In genomic region chr5:95317687-95318086, GRCh38 we compare ENCODE assay signal across 25 cellular contexts. TPM values are rescaled to one million over a fixed set of nuclear protein-coding genes. Genes with fewer than 3 reads are reported as not detected.
"Had no signal": no experiment of that assay in that cellular context is flagged by ENCODE, and none has a peak within 500 bp of the region (broad histone marks: within the 10 kb centered on the region; RNA-seq: fewer than 3 reads in every experiment).

No MANE protein-coding gene starts in this region.

- H3K9me3 Mint-ChIP-seq: endodermal cell, neural progenitor cell had no signal

- ATAC-seq: foreskin keratinocyte; naive thymus-derived CD4-positive, alpha-beta T cell; sciatic nerve; stimulated activated effector memory CD8-positive, alpha-beta T cell treated with anti-CD3 and anti-CD28 coated beads, Interleukin-12 subunit alpha, Interleukin-12 subunit beta, amount 100 ng/mL, for 72 hours had no signal

- H3K9me3 ChIP-seq: thoracic aorta, upper lobe of left lung had no signal

- H3K36me3 ChIP-seq: cardiac muscle cell, neural progenitor cell, thoracic aorta, upper lobe of left lung had no signal

- H3K4me1 ChIP-seq: foreskin keratinocyte, neural progenitor cell, upper lobe of left lung had no signal

- FAIRE-seq: colon, TTC549 had no signal

- H3K27me3 ChIP-seq: cardiac muscle cell, dorsolateral prefrontal cortex, neural progenitor cell, upper lobe of left lung had no signal

- H3K4me2 ChIP-seq: neural progenitor cell had no signal

- H3K4me3 Mint-ChIP-seq: activated B cell treated with CpG ODN at 0.5 μM for 24 hours; activated CD4-positive, alpha-beta memory T cell treated with anti-CD3 and anti-CD28 coated beads for 36 hours; activated naive CD8-positive, alpha-beta T cell; activated T-helper 1 cell treated with anti-CD3 and anti-CD28 coated beads, Interleukin-12 subunit alpha, Interleukin-12 subunit beta, Interleukin-2, Interleukin-4 antibody, amounts not matched to agents 30 ng/mL and 10 ng/mL and 1 ng/mL, durations not matched to agents 14 hours and 24 hours and 36 hours; endodermal cell; naive thymus-derived CD4-positive, alpha-beta T cell; neural progenitor cell; stimulated activated effector memory CD8-positive, alpha-beta T cell treated with anti-CD3 and anti-CD28 coated beads, Interleukin-12 subunit alpha, Interleukin-12 subunit beta, amount 100 ng/mL, for 72 hours; T-helper 2 cell treated with Interferon-gamma antibody and Interleukin-4, amounts not matched to agents 5 μg/mL and 100 μg/mL, for 36 hours had no signal

- DNase-seq: activated B cell treated with CpG ODN at 0.5 μM for 24 hours; activated CD4-positive, alpha-beta memory T cell treated with anti-CD3 and anti-CD28 coated beads for 36 hours; activated CD4-positive, alpha-beta T cell treated with anti-CD3 and anti-CD28 coated beads for 4 hours; activated gamma-delta T cell treated with Interleukin-2 at 50 U/mL for 16 hours; activated T-cell treated with anti-CD3 and anti-CD28 coated beads for 4 hours; foreskin keratinocyte; hypothalamus; islet precursor cell; naive thymus-derived CD4-positive, alpha-beta T cell; stimulated activated CD4-positive, alpha-beta T cell treated with anti-CD3 and anti-CD28 coated beads, Interleukin-4, amount 100 ng/mL, for 24 hours; upper lobe of left lung had no signal

- H3K4me1 Mint-ChIP-seq: activated B cell treated with CpG ODN at 0.5 μM for 24 hours; endodermal cell; naive thymus-derived CD4-positive, alpha-beta T cell; neural progenitor cell; stimulated activated effector memory CD8-positive, alpha-beta T cell treated with anti-CD3 and anti-CD28 coated beads, Interleukin-12 subunit alpha, Interleukin-12 subunit beta, amount 100 ng/mL, for 72 hours had no signal

- H3K27ac ChIP-seq: cardiac muscle cell, epithelial cell of prostate, foreskin keratinocyte, neural progenitor cell, thoracic aorta, upper lobe of left lung had no signal

- H3K27ac Mint-ChIP-seq: activated B cell treated with CpG ODN at 0.5 μM for 24 hours; activated CD4-positive, alpha-beta memory T cell treated with anti-CD3 and anti-CD28 coated beads for 36 hours; activated naive CD8-positive, alpha-beta T cell; activated T-helper 1 cell treated with anti-CD3 and anti-CD28 coated beads, Interleukin-12 subunit alpha, Interleukin-12 subunit beta, Interleukin-2, Interleukin-4 antibody, amounts not matched to agents 30 ng/mL and 10 ng/mL and 1 ng/mL, durations not matched to agents 14 hours and 24 hours and 36 hours; endodermal cell; naive thymus-derived CD4-positive, alpha-beta T cell; neural progenitor cell; stimulated activated effector memory CD8-positive, alpha-beta T cell treated with anti-CD3 and anti-CD28 coated beads, Interleukin-12 subunit alpha, Interleukin-12 subunit beta, amount 100 ng/mL, for 72 hours; T-helper 2 cell treated with Interferon-gamma antibody and Interleukin-4, amounts not matched to agents 5 μg/mL and 100 μg/mL, for 36 hours had no signal

- H3K4me3 ChIP-seq: cardiac muscle cell, dorsolateral prefrontal cortex, lung, neural progenitor cell, thoracic aorta, upper lobe of left lung had no signal

- H3K36me3 Mint-ChIP-seq: activated CD4-positive, alpha-beta memory T cell treated with anti-CD3 and anti-CD28 coated beads for 36 hours; activated naive CD8-positive, alpha-beta T cell; neural progenitor cell; stimulated activated effector memory CD8-positive, alpha-beta T cell treated with anti-CD3 and anti-CD28 coated beads, Interleukin-12 subunit alpha, Interleukin-12 subunit beta, amount 100 ng/mL, for 72 hours had no signal

RNA-seq across cellular contexts. Expression of gene MCTP1, which starts 32.8 kb away (rescaled TPM):
- total RNA-seq: activated CD4-positive, alpha-beta memory T cell treated with anti-CD3 and anti-CD28 coated beads for 36 hours; activated T-helper 1 cell treated with anti-CD3 and anti-CD28 coated beads, Interleukin-12 subunit alpha, Interleukin-12 subunit beta, Interleukin-2, Interleukin-4 antibody, amounts not matched to agents 30 ng/mL and 10 ng/mL and 1 ng/mL, durations not matched to agents 14 hours and 24 hours and 36 hours; cardiac muscle cell had no signal
